1 cellular context compared by ENCODE assay signal in genomic region chr2:240565267-240566202, GRCh38.
A peak's percentile ranks its signal among the peaks of the same experiment; 100 is the strongest.
TF ChIP-seq lines count a peak whose summit lies in the region.

No MANE protein-coding gene starts in this region.

TF ChIP-seq in HepG2, 621 proteins besides CTCF, POLR2A, EP300 and RAD21 (continued from another document and continues in another):
- TF ChIP-seq ZNF296 (CRISPR knock-in tag; conservative IDR thresholded peaks at IDR 0.05) (0 out of 2 replicates have a peak, but pooled peaks have one; percentile 28), ARID4A (CRISPR knock-in tag; IDR thresholded peaks at IDR 0.05; ENCODE audit: borderline replicate concordance) (peak; percentile 52; the same call in 1 of the 2 replicates), THAP11 (CRISPR knock-in tag; IDR thresholded peaks at IDR 0.05) (peak; percentile 75; the same call in 1 of the 2 replicates), ZFX (CRISPR knock-in tag; IDR thresholded peaks at IDR 0.05; ENCODE audit: low read depth) (peak; percentile 78), ZNF17 (CRISPR knock-in tag; IDR thresholded peaks at IDR 0.05) (no peak), MED1 (CRISPR knock-in tag; IDR thresholded peaks at IDR 0.05) (peak; percentile 26; the same call in 1 of the 2 replicates), ZNF318 (CRISPR knock-in tag; IDR thresholded peaks at IDR 0.05) (0 out of 2 replicates have a peak, but pooled peaks have one; percentile 61), AGO2 (optimal IDR thresholded peaks at IDR 0.05; ENCODE audit: low read depth, low read length) (peak; percentile 89), MIXL1 (CRISPR knock-in tag; IDR thresholded peaks at IDR 0.05) (no peak), ZNF362 (CRISPR knock-in tag; IDR thresholded peaks at IDR 0.05; ENCODE audit: borderline replicate concordance) (0 out of 2 replicates have a peak, but pooled peaks have one; percentile 12), ZNF687 (CRISPR knock-in tag; IDR thresholded peaks at IDR 0.05) (peak; percentile 92), HNRNPL (IDR thresholded peaks at IDR 0.05; ENCODE audit: low read depth, low read length) (peak; percentile 62; the same call in 1 of the 2 replicates), RBM39 (IDR thresholded peaks at IDR 0.05; ENCODE audit: low read depth, low read length, poor library complexity, severe bottlenecking) (peak; percentile 71), ZSCAN22 (CRISPR knock-in tag; IDR thresholded peaks at IDR 0.05) (peak; percentile 8; the same call in 1 of the 2 replicates), ARNT2 (CRISPR knock-in tag; IDR thresholded peaks at IDR 0.05; ENCODE audit: low read depth) (no peak), LBX2 (CRISPR knock-in tag; IDR thresholded peaks at IDR 0.05; ENCODE audit: borderline replicate concordance) (0 out of 2 replicates have a peak, but pooled peaks have one; percentile 70), ZNF138 (CRISPR knock-in tag; IDR thresholded peaks at IDR 0.05; ENCODE audit: low read depth) (0 out of 2 replicates have a peak, but pooled peaks have one; percentile 74), ZNF749 (CRISPR knock-in tag; IDR thresholded peaks at IDR 0.05; ENCODE audit: borderline replicate concordance) (0 out of 2 replicates have a peak, but pooled peaks have one; percentile 45), KAT8 (CRISPR knock-in tag; IDR thresholded peaks at IDR 0.05) (peak; percentile 77; the same call in 1 of the 2 replicates), TFDP2 (CRISPR knock-in tag; IDR thresholded peaks at IDR 0.05) (peak; percentile 27), PATZ1 (CRISPR knock-in tag; IDR thresholded peaks at IDR 0.05) (peak; percentile 63), SNAPC2 (CRISPR knock-in tag; IDR thresholded peaks at IDR 0.05) (no peak), ZFYVE20 (CRISPR knock-in tag; IDR thresholded peaks at IDR 0.05; ENCODE audit: borderline replicate concordance, low read depth) (no peak), ZBTB3 (CRISPR knock-in tag; IDR thresholded peaks at IDR 0.05; ENCODE audit: borderline replicate concordance, low read depth) (no peak), ZNF776 (CRISPR knock-in tag; IDR thresholded peaks at IDR 0.05) (0 out of 2 replicates have a peak, but pooled peaks have one; percentile 34), ZNF280B (CRISPR knock-in tag; IDR thresholded peaks at IDR 0.05; ENCODE audit: borderline replicate concordance) (peak; percentile 71)
